8 cellular contexts compared by ENCODE assay signal in the genomic region with DNA sequence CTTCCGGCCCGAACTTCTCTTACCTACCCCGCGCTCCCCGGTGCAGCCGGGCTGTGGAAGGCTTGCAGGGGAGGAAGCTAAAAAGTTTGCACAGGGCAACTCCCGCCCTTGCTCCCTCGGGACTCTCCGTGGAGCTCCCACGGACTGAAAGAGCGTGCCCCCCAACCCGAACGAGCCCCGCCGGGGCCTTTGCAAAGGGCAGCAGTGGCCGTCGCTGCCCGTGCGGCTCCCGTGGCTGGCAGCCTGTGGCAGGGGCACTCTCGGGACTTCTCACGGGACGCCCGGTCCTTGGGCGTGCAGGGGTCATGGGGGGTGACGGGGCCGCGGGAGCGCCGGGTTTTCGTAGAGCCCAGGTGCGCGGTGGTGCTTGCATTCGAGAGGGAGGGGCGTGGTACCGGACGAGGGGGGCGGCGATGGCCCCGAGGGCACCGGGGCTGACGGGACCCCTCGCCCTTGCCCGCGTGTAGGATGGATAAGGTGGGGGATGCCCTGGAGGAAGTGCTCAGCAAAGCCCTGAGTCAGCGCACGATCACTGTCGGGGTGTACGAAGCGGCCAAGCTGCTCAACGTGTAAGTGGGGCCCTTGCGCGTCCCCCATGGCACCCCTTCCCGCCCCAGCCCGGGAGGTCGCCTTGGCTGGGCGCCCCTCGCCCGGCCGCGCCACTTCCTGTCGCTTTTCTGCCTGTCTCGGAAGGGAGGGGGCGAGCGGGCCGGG. TPM values are rescaled to one million over a fixed set of nuclear protein-coding genes. Genes with fewer than 3 reads are reported as not detected.
DNase-seq lines count a peak whose midpoint lies in the region; ATAC-seq and TF ChIP-seq lines count a peak whose summit lies in the region.

No MANE protein-coding gene starts in this region.

- H3K36me3 ChIP-seq in BJ (ENCODE audit: control insufficient read depth, insufficient read depth, low read length) (peaks cover 8% of the 10 kb centered on the region), iPS-18a (ENCODE audit: control insufficient read depth, low read depth, low read length) (peaks cover 13% of the 10 kb centered on the region)

- peak overlapping the region; percentile 91 for H3K4me3 Mint-ChIP-seq in T-helper 2 cell treated with Interferon-gamma antibody and Interleukin-4, amounts not matched to agents 5 μg/mL and 100 μg/mL, for 36 hours

- no peak overlapping the region for H3K27ac ChIP-seq in iPS-18a (ENCODE audit: low read length)

- H3K27me3 Mint-ChIP-seq in T-helper 2 cell treated with Interferon-gamma antibody and Interleukin-4, amounts not matched to agents 5 μg/mL and 100 μg/mL, for 36 hours (ENCODE audit: low read depth): no peaks in the 10 kb centered on the region

- in situ Hi-C loops in astrocyte of the cerebellum (cut with HindIII; ENCODE audit: low sequenced_read_pairs): loop anchor here (25.0 kb wide), 1 partner anchor 148 kb away; no protein-coding TSS in a partner anchor

- peaks cover 13% of the 10 kb centered on the region for H3K4me1 ChIP-seq in iPS-18a (ENCODE audit: control insufficient read depth, low read depth, low read length)

- no peak for TF ChIP-seq CTCF in BJ (IDR thresholded peaks at IDR 0.05; ENCODE audit: insufficient read depth, low read depth, low read length)
- no peak for TF ChIP-seq CTCF in astrocyte of the cerebellum (IDR thresholded peaks at IDR 0.05; ENCODE audit: low read depth, low read length, missing control alignments)

- peak overlapping the region; percentile 78 for H3K9ac ChIP-seq in iPS-18a (ENCODE audit: low read length)

- no peak for DNase-seq in BJ (ENCODE audit: low read depth)
- peak; percentile 71 for DNase-seq in T-helper 2 cell treated with Interferon-gamma antibody and Interleukin-4, amounts not matched to agents 5 μg/mL and 100 μg/mL, for 36 hours (ENCODE audit: low spot score)
- no peak for DNase-seq in astrocyte of the cerebellum (ENCODE audit: low read depth)
- DNase-seq in stimulated activated CD4-positive, alpha-beta T cell treated with anti-CD3 and anti-CD28 coated beads, Interleukin-12 subunit alpha, Interleukin-12 subunit beta, amount 100 ng/mL, for 24 hours (ENCODE audit: low read depth in 2 of 2): peak; percentile 38 to 43
- no peak for DNase-seq in kidney glomerular epithelial cell (lab: John Stamatoyannopoulos, UW)

- H3K27ac Mint-ChIP-seq in T-helper 2 cell treated with Interferon-gamma antibody and Interleukin-4, amounts not matched to agents 5 μg/mL and 100 μg/mL, for 36 hours: peak overlapping the region; percentile 97

- peaks cover 26% of the 10 kb centered on the region for H3K4me1 Mint-ChIP-seq in T-helper 2 cell treated with Interferon-gamma antibody and Interleukin-4, amounts not matched to agents 5 μg/mL and 100 μg/mL, for 36 hours (ENCODE audit: low read depth)

- H3K36me3 Mint-ChIP-seq in T-helper 2 cell treated with Interferon-gamma antibody and Interleukin-4, amounts not matched to agents 5 μg/mL and 100 μg/mL, for 36 hours (ENCODE audit: low read depth): peaks cover 29% of the 10 kb centered on the region

- no peaks in the 10 kb centered on the region for H3K9me3 Mint-ChIP-seq in T-helper 2 cell treated with Interferon-gamma antibody and Interleukin-4, amounts not matched to agents 5 μg/mL and 100 μg/mL, for 36 hours

- peak overlapping the region; percentile 85 for H3K4me3 ChIP-seq in BJ (ENCODE audit: low read depth, low read length)
- peak overlapping the region; percentile 94 for H3K4me3 ChIP-seq in astrocyte of the cerebellum (ENCODE audit: low read depth, low read length)
- peak overlapping the region; percentile 86 for H3K4me3 ChIP-seq in iPS-18a (ENCODE audit: low read length)

- no peaks in the 10 kb centered on the region for H3K27me3 ChIP-seq in BJ (ENCODE audit: control insufficient read depth, insufficient read depth, low read length)
- H3K27me3 ChIP-seq in iPS-18a (ENCODE audit: control insufficient read depth, insufficient read depth, low read length): no peaks in the 10 kb centered on the region

- H3K9me3 ChIP-seq in iPS-18a (ENCODE audit: control insufficient read depth, low read depth, low read length): no peaks in the 10 kb centered on the region

- ATAC-seq in GM19324 (IDR thresholded peaks at IDR 0.05; ENCODE audit: low FRiP score, unreplicated experiment): peak; percentile 13
- ATAC-seq in HG03439 (IDR thresholded peaks at IDR 0.05; ENCODE audit: unreplicated experiment): peak; percentile 16

- CTCF ChIA-PET in BJ (lab: Yijun Ruan, JAX): interaction anchor here (0.6 to 8.1 kb wide), 11 partner anchors 67 to 784 kb away, joined by 3 to 56 read pairs (median 4); no protein-coding TSS in a partner anchor

- POLR2A ChIA-PET in BJ (lab: Charles Lee): interaction anchor here (0.8 to 1.2 kb wide), 4 partner anchors 11 to 129 kb away, joined by 3 to 10 read pairs (median 3); no protein-coding TSS in a partner anchor

RNA-seq across cellular contexts. Expression of gene GADD45A, which starts 0.7 kb away (rescaled TPM):
- polyA plus RNA-seq in BJ (2011; rRNA removed): 27.4 and 32.1 TPM in 2 replicates
- polyA minus RNA-seq in BJ (2011; rRNA and poly(A)+ RNA removed): 8.2 and 11.6 TPM in 2 replicates

Comparison
In these comparisons a context has a peak if more than half of its experiments do, and no peak if none do; other contexts are left out.
1. DNase-seq: peak in T-helper 2 cell treated with Interferon-gamma antibody and Interleukin-4, amounts not matched to agents 5 μg/mL and 100 μg/mL, for 36 hours (single experiment) and stimulated activated CD4-positive, alpha-beta T cell treated with anti-CD3 and anti-CD28 coated beads, Interleukin-12 subunit alpha, Interleukin-12 subunit beta, amount 100 ng/mL, for 24 hours (2 of 2); none in BJ (single experiment), astrocyte of the cerebellum (single experiment) and kidney glomerular epithelial cell (single experiment).
2. Peak in every context shown above with its lines, with median percentiles within 50 percentile points of each other: H3K4me3 ChIP-seq.